Comparison of ENCODE assay signal across 8 cellular contexts in genomic region chr10:31134303-31134928, GRCh38.
DNase-seq lines count a peak whose midpoint lies in the region; ATAC-seq and TF ChIP-seq lines count a peak whose summit lies in the region.

No MANE protein-coding gene starts in this region.

- peak overlapping the region; percentile 80 for H3K9ac ChIP-seq in skeletal muscle satellite cell (ENCODE audit: low read depth, low read length)

- H3K36me3 ChIP-seq in OCI-LY7 (ENCODE audit: insufficient read depth, low read length) (no peaks in the 10 kb centered on the region), brain microvascular endothelial cell (replicated peaks) (no peaks in the 10 kb centered on the region), skeletal muscle satellite cell (ENCODE audit: insufficient read depth, low read length) (no peaks in the 10 kb centered on the region)

- no peak overlapping the region for H2AFZ ChIP-seq in OCI-LY7 (ENCODE audit: low read length)

- in situ Hi-C loops in brain microvascular endothelial cell (cut with HindIII; ENCODE audit: low pct_ligation_motif_present, low sequenced_read_pairs), result no loop called here

- H4K20me1 ChIP-seq in OCI-LY7 (ENCODE audit: insufficient read depth, low read length), result no peaks in the 10 kb centered on the region

- no peaks in the 10 kb centered on the region for H3K9me2 ChIP-seq in OCI-LY7 (ENCODE audit: insufficient read depth, low read length)

- TF ChIP-seq CTCF in OCI-LY7 (conservative IDR thresholded peaks at IDR 0.05; ENCODE audit: low read length) (no peak), brain microvascular endothelial cell (IDR thresholded peaks at IDR 0.05; ENCODE audit: low read depth, low read length, missing control alignments) (no peak)

- H3K9me3 ChIP-seq in OCI-LY7 (ENCODE audit: low read length) (no peaks in the 10 kb centered on the region), skeletal muscle satellite cell (replicated peaks; ENCODE audit: low read length) (no peaks in the 10 kb centered on the region)

- H3K4me3 ChIP-seq in OCI-LY7 (ENCODE audit: low read depth, low read length, poor library complexity, severe bottlenecking) (no peak overlapping the region), brain microvascular endothelial cell (ENCODE audit: low read depth, low read length) (peak overlapping the region; percentile 30), skeletal muscle satellite cell (ENCODE audit: low read length) (peak overlapping the region; percentile 63)

- no TSS peak for BruUV-seq in OCI-LY7 (replicated peaks; lab: Mats Ljungman, UMichigan)

- no peaks in the 10 kb centered on the region for H3K79me2 ChIP-seq in OCI-LY7 (ENCODE audit: insufficient read depth, low read depth, low read length)

- peak; percentile 33 for ATAC-seq in HG02852 (IDR thresholded peaks at IDR 0.05; ENCODE audit: unreplicated experiment)
- no peak for ATAC-seq in HG03469 (IDR thresholded peaks at IDR 0.05; ENCODE audit: unreplicated experiment)

- POLR2A ChIA-PET in OCI-LY7 (lab: Charles Lee), result interaction anchor here (0.6 kb wide), 1 partner anchor 234 kb away, joined by 5 read pairs; no protein-coding TSS in a partner anchor

- H3K4me1 ChIP-seq in OCI-LY7 (ENCODE audit: insufficient read depth, low read length, poor library complexity, severe bottlenecking) (no peaks in the 10 kb centered on the region), skeletal muscle satellite cell (ENCODE audit: control insufficient read depth, insufficient read depth, low read length) (peaks cover 37% of the 10 kb centered on the region)

- no peak overlapping the region for H3K27ac ChIP-seq in OCI-LY7 (ENCODE audit: low read depth, low read length, poor library complexity, severe bottlenecking)
- peak overlapping the region; percentile 49 for H3K27ac ChIP-seq in brain microvascular endothelial cell

- H3K4me2 ChIP-seq in OCI-LY7 (ENCODE audit: low read length), result peak overlapping the region; percentile 37; the same call in 1 of the 2 replicates
- H3K4me2 ChIP-seq in skeletal muscle satellite cell (ENCODE audit: low read length), result peak overlapping the region; percentile 80

- CTCF ChIA-PET in OCI-LY7 (lab: Charles Lee; ENCODE audit: unreplicated experiment), result interaction anchor here (0.6 kb wide), 1 partner anchor 1295 kb away, joined by 3 read pairs; no protein-coding TSS in a partner anchor

- H3K27me3 ChIP-seq in brain microvascular endothelial cell (replicated peaks), result no peaks in the 10 kb centered on the region
- H3K27me3 ChIP-seq in skeletal muscle satellite cell (ENCODE audit: control insufficient read depth, insufficient read depth, low read length), result no peaks in the 10 kb centered on the region

- intact Hi-C loops in OCI-LY7 (cut with micrococcal nuclease; ENCODE audit: unreplicated experiment), result no loop called here

- DNase-seq in activated gamma-delta T cell treated with anti-CD3 and anti-CD28 coated beads, Interleukin-2, amount 50 U/mL, for 16 hours (ENCODE audit: low read depth), result peak; percentile 1
- DNase-seq in activated gamma-delta T cell (lab: John Stamatoyannopoulos, UW) (no peak), OCI-LY7 (ENCODE audit: low spot score) (no peak), brain microvascular endothelial cell (peak; percentile 41), inferior parietal cortex (ENCODE audit: extremely low spot score) (peak; percentile 37)

Comparison
In these comparisons a context has a peak if more than half of its experiments do, and no peak if none do; other contexts are left out.
1. DNase-seq: peak in activated gamma-delta T cell treated with anti-CD3 and anti-CD28 coated beads, Interleukin-2, amount 50 U/mL, for 16 hours (single experiment), brain microvascular endothelial cell (single experiment) and inferior parietal cortex (single experiment); none in activated gamma-delta T cell (single experiment) and OCI-LY7 (single experiment).